20 cellular contexts compared by ENCODE assay signal in genomic region chr5:57276353-57276752, GRCh38.
"Had no signal": no experiment of that assay in that cellular context is flagged by ENCODE, and none has a peak within 500 bp of the region (broad histone marks: within the 10 kb centered on the region; RNA-seq: fewer than 3 reads in every experiment).

No MANE protein-coding gene starts in this region.

- H3K9me3 ChIP-seq: breast epithelium, thoracic aorta had no signal

- H3K27me3 Mint-ChIP-seq: dendritic cell treated with granulocyte-macrophage colony-stimulating factor and Interleukin-4, amounts not matched to agents 40 ng/mL and 50 ng/mL, for 4 days; stimulated activated naive B cell treated with anti-CD40 and anti-IgM and Interleukin-4, amounts not matched to agents 10 μg/mL and 1 μg/mL and 100 μg/mL, for 72 hours had no signal

- H3K4me3 Mint-ChIP-seq: dendritic cell treated with granulocyte-macrophage colony-stimulating factor and Interleukin-4, amounts not matched to agents 40 ng/mL and 50 ng/mL, for 4 days; endodermal cell; memory B cell; natural killer cell; stimulated activated naive B cell treated with anti-CD40 and anti-IgM and Interleukin-4, amounts not matched to agents 10 μg/mL and 1 μg/mL and 100 μg/mL, for 72 hours; T-helper 1 cell treated with Interleukin-12 subunit alpha and Interleukin-12 subunit beta and Interleukin-4 antibody, amounts not matched to agents 30 μg/mL and 1 μg/mL, for 36 hours had no signal

- H3K36me3 Mint-ChIP-seq: memory B cell; natural killer cell; stimulated activated naive B cell treated with anti-CD40 and anti-IgM and Interleukin-4, amounts not matched to agents 10 μg/mL and 1 μg/mL and 100 μg/mL, for 72 hours had no signal

- H3K9me3 Mint-ChIP-seq: dendritic cell treated with granulocyte-macrophage colony-stimulating factor and Interleukin-4, amounts not matched to agents 40 ng/mL and 50 ng/mL, for 4 days; natural killer cell; T-helper 1 cell treated with Interleukin-12 subunit alpha and Interleukin-12 subunit beta and Interleukin-4 antibody, amounts not matched to agents 30 μg/mL and 1 μg/mL, for 36 hours had no signal

- H3K27ac ChIP-seq: breast epithelium, thoracic aorta had no signal

- DNase-seq: activated CD4-positive, alpha-beta T cell treated with anti-CD3 and anti-CD28 coated beads for 1 hour; activated CD8-positive, alpha-beta memory T cell treated with anti-CD3 and anti-CD28 coated beads for 24 hours; activated effector memory CD4-positive, alpha-beta T cell treated with anti-CD3 and anti-CD28 coated beads, Interleukin-2, amount 50 U/mL, for 16 hours; activated naive CD4-positive, alpha-beta T cell treated with anti-CD3 and anti-CD28 coated beads, Interleukin-2, amount 50 U/mL, for 16 hours; central memory CD4-positive, alpha-beta T cell; endodermal cell; head of caudate nucleus; hippocampal formation; left colon; natural killer cell; right cardiac atrium; stimulated activated CD4-positive, alpha-beta T cell treated with anti-CD3 and anti-CD28 coated beads, Interleukin-2, amount 100 ng/mL, for 48 hours; stimulated activated naive B cell treated with anti-CD40 and anti-IgM and Interleukin-4, amounts not matched to agents 10 μg/mL and 1 μg/mL and 100 μg/mL, for 72 hours; T-helper 9 cell had no signal

- H3K27ac Mint-ChIP-seq: dendritic cell treated with granulocyte-macrophage colony-stimulating factor and Interleukin-4, amounts not matched to agents 40 ng/mL and 50 ng/mL, for 4 days; endodermal cell; memory B cell; natural killer cell; stimulated activated naive B cell treated with anti-CD40 and anti-IgM and Interleukin-4, amounts not matched to agents 10 μg/mL and 1 μg/mL and 100 μg/mL, for 72 hours; T-helper 1 cell treated with Interleukin-12 subunit alpha and Interleukin-12 subunit beta and Interleukin-4 antibody, amounts not matched to agents 30 μg/mL and 1 μg/mL, for 36 hours had no signal

- H3K4me3 ChIP-seq: breast epithelium, thoracic aorta had no signal

- H3K4me1 ChIP-seq: breast epithelium had no signal

- H3K4me1 Mint-ChIP-seq: endodermal cell; memory B cell; natural killer cell; stimulated activated naive B cell treated with anti-CD40 and anti-IgM and Interleukin-4, amounts not matched to agents 10 μg/mL and 1 μg/mL and 100 μg/mL, for 72 hours had no signal

- ATAC-seq: esophagus mucosa, left colon, natural killer cell, right cardiac atrium had no signal

- H3K36me3 ChIP-seq: breast epithelium, thoracic aorta had no signal

- H3K27me3 ChIP-seq: breast epithelium had no signal
